ENCODE assay signal across 1 cellular context in the genomic region with DNA sequence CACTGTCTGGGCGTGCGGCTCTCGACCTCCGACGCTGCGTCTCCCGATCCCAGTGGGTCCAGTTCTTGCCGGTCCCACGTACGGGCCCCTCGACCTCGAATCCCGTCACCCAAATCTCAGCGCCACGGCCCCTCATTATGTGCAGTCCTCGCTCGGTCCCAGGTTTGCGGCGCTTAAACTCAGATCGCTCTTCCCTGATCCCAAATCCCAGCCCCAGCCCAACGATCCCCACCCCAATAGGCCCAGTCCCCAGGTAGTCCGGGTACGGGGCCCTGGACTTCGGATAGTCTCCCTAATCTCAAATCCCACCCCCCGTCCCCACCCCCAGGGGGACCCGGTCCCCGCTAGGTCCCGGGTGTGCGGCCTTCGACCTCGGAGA.
TF ChIP-seq lines count a peak whose summit lies in the region.

No MANE protein-coding gene starts in this region.

TF ChIP-seq in endothelial cell of umbilical vein, 7 proteins besides CTCF, POLR2A, EP300 and RAD21 (continued from another document):
- TF ChIP-seq JUN (IDR thresholded peaks at IDR 0.05; ENCODE audit: borderline replicate concordance, insufficient read depth, insufficient read length, low read depth): no peak
- TF ChIP-seq, protein P1, sequence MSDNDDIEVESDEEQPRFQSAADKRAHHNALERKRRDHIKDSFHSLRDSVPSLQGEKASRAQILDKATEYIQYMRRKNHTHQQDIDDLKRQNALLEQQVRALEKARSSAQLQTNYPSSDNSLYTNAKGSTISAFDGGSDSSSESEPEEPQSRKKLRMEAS (IDR thresholded peaks at IDR 0.05; ENCODE audit: insufficient read depth, insufficient read length): no peak
- TF ChIP-seq MYC (IDR thresholded peaks at IDR 0.05; ENCODE audit: low read depth, low read length): no peak
- TF ChIP-seq GATA2 (IDR thresholded peaks at IDR 0.05; ENCODE audit: insufficient read depth, insufficient read length, low read depth, low read length): no peak
